In genomic region chr4:158805628-158806471, GRCh38 we compare ENCODE assay signal across 10 cellular contexts. TPM values are rescaled to one million over a fixed set of nuclear protein-coding genes. Genes with fewer than 3 reads are reported as not detected.
DNase-seq lines count a peak whose midpoint lies in the region; ATAC-seq, FAIRE-seq and TF ChIP-seq lines count a peak whose summit lies in the region.
"Had no signal": no experiment of that assay in that cellular context is flagged by ENCODE, and none has a peak within 500 bp of the region (broad histone marks: within the 10 kb centered on the region; RNA-seq: fewer than 3 reads in every experiment).

No MANE protein-coding gene starts in this region.

- WGBS in esophagus muscularis mucosa, result 62% methylated on average over 10 of the region's 10 CpGs
- WGBS in pancreas, 2 donors, result 82 to 83% methylated on average over 10 of the region's 10 CpGs

- H3K9me3 ChIP-seq in esophagus muscularis mucosa, result no peaks in the 10 kb centered on the region
- H3K9me3 ChIP-seq in pancreas, result no peaks in the 10 kb centered on the region

- H3K27me3 ChIP-seq in esophagus muscularis mucosa, result no peaks in the 10 kb centered on the region
- no peaks in the 10 kb centered on the region for H3K27me3 ChIP-seq in pancreas

- ATAC-seq in pancreas (peak; percentile 37 to 57 (median 46)), HG03196 (IDR thresholded peaks at IDR 0.05; ENCODE audit: unreplicated experiment) (no peak), GM21723 (IDR thresholded peaks at IDR 0.05; ENCODE audit: unreplicated experiment) (no peak)

- DNase-seq in NCI-H82 (lab: John Stamatoyannopoulos, UW) (peak; percentile 98), esophagus muscularis mucosa (ENCODE audit: extremely low spot score) (no peak), pancreas (no peak), AG08396 (ENCODE audit: low spot score) (no peak)
- no peak for DNase-seq in activated CD4-positive, alpha-beta T cell treated with anti-CD3 and anti-CD28 coated beads for 4 hours
- DNase-seq: activated CD4-positive, alpha-beta T cell treated with anti-CD3 and anti-CD28 coated beads, Interleukin-2, amount 10 ng/mL, durations not matched to agents 7 days and 5 days; NCI-H187 had no signal

- H3K4me3 ChIP-seq in esophagus muscularis mucosa (peak overlapping the region in 2 of 4 donors; percentile 21 to 35), pancreas (no peak overlapping the region)

- H3K36me3 ChIP-seq in esophagus muscularis mucosa (no peaks in the 10 kb centered on the region), pancreas (no peaks in the 10 kb centered on the region)

- no peak for TF ChIP-seq EP300 in esophagus muscularis mucosa (IDR thresholded peaks at IDR 0.05)

- intact Hi-C loops in esophagus muscularis mucosa (cut with DNase I) (no loop called here), pancreas (cut with DNase I) (no loop called here)

- peak; percentile 99 for FAIRE-seq in G401.6 (lab: Jason Lieb, UNC)
- FAIRE-seq in pancreas (lab: Jason Lieb, UNC), result no peak

- no peak for TF ChIP-seq POLR2A in esophagus muscularis mucosa (IDR thresholded peaks at IDR 0.05; ENCODE audit: low read depth)

- H3K4me1 ChIP-seq in esophagus muscularis mucosa (peaks cover 56 to 99% (median 93%) of the 10 kb centered on the region in 4 donors), pancreas (peaks cover 20 to 36% (median 34%) of the 10 kb centered on the region in 3 donors)

- no peak for TF ChIP-seq CTCF in esophagus muscularis mucosa (IDR thresholded peaks at IDR 0.05)
- TF ChIP-seq CTCF in pancreas (IDR thresholded peaks at IDR 0.05), result no peak

- H3K27ac ChIP-seq in esophagus muscularis mucosa (replicated peaks in 1 of 4) (peak overlapping the region; percentile 57 to 73 (median 65)), pancreas (peak overlapping the region in 2 of 4 donors; percentile 5 to 38)

RNA-seq across cellular contexts. Expression of gene FNIP2, which starts 37.0 kb away (rescaled TPM):
- total RNA-seq in esophagus muscularis mucosa (10 to 100 TPM; 80.0 to 97.7 (median 87.4) TPM), pancreas (10 to 100 TPM; 13.6 to 28.2 (median 16.6) TPM)
- polyA plus RNA-seq in pancreas, result 1 to 10 TPM; 5.4 to 6.3 TPM

Comparison
In these comparisons a context has a peak if more than half of its experiments do, and no peak if none do; other contexts are left out.
1. ATAC-seq: peak in pancreas (4 of 4); none in HG03196 (single experiment) and GM21723 (single experiment).